In the genomic region with DNA sequence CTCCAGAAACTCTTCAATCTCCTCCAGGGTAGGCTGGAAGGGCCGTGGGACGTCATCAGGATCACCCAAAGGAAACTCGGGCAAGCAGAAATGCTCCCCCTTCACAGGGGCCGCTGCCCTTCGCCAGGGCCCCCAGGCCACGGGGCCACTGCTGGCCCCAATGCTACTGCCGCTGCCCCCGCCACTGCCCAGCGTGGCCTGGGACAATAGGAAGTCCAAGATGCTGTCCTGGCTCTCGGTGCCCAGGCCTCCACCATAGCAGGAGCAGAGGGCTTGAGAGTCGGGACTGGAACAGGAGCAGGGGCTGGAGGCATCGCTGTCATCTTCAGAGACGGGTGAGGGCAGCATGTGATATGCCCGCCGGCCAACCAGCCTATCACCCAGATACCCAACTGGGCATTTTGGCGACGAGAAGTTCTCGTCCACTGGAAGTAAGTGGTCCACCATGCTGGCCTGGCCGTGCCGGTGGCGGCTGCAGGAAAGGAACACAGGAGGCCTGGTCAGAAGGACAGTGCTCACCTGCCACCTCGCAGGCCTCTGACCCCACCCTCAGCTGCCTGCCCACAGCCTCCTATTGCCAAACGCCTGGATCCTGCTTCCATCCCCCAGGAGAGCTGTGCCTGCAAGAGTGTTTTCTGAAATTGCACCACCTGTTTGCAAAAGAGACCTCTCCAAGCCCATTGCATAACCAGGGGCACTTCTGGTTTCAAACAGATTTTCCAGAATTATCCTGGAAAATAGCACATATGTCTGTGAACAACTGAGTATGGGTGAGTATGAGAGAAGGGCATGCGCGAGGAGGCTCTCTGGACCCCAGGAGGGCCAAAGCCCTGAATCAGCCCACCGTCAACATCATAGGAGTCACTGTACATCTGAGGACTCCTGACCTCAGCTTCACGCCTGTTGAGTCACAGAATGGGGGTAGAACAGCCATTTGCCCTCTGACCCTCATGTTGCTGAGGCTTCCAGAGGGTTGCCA, we compare ENCODE assay signal across 16 cellular contexts. TPM values are rescaled to one million over a fixed set of nuclear protein-coding genes. Genes with fewer than 3 reads are reported as not detected.
A peak's percentile ranks its signal among the peaks of the same experiment; 100 is the strongest.
DNase-seq lines count a peak whose midpoint lies in the region; ATAC-seq and TF ChIP-seq lines count a peak whose summit lies in the region.
"Had no signal": no experiment of that assay in that cellular context is flagged by ENCODE, and none has a peak within 500 bp of the region (broad histone marks: within the 10 kb centered on the region; RNA-seq: fewer than 3 reads in every experiment).

No MANE protein-coding gene starts in this region.

- peaks cover 8% of the 10 kb centered on the region for H3F3A ChIP-seq in MM.1S (ENCODE audit: insufficient read depth, low read length)

- H2AFZ ChIP-seq in MM.1S (ENCODE audit: low read length): no peak overlapping the region

- H3K36me3 ChIP-seq in MM.1S (replicated peaks; ENCODE audit: insufficient read depth, low read length): no peaks in the 10 kb centered on the region
- H3K36me3 ChIP-seq in ovary: no peaks in the 10 kb centered on the region
- H3K36me3 ChIP-seq: BLaER1 had no signal

- no peak for TF ChIP-seq POLR2A in ovary (IDR thresholded peaks at IDR 0.05)

- in situ Hi-C loops in GM13977 (cut with MboI; ENCODE audit: low pct_unique_long_range_greater_than_20kb, low sequenced_read_pairs, unreplicated experiment): no loop called here

- intact Hi-C loops in ovary (cut with DNase I): loop anchor here in 1 of 4 donors (5.0 kb wide), 1 partner anchor 40 kb away; no protein-coding TSS in a partner anchor

- no peak overlapping the region for H3K9ac ChIP-seq in MM.1S (ENCODE audit: low read length)
- H3K9ac ChIP-seq: BLaER1 had no signal

- H4K20me1 ChIP-seq in MM.1S (ENCODE audit: insufficient read depth, low read length): no peaks in the 10 kb centered on the region

- 88 to 90% (median 89%) methylated on average over 27 of the region's 27 CpGs for WGBS in ovary, 3 donors

- H3K9me2 ChIP-seq in MM.1S (replicated peaks; ENCODE audit: insufficient read depth, low read length): no peaks in the 10 kb centered on the region

- H3K79me2 ChIP-seq in MM.1S (ENCODE audit: low read length): peaks cover 10% of the 10 kb centered on the region

- ATAC-seq in HG03039 (IDR thresholded peaks at IDR 0.05; ENCODE audit: unreplicated experiment) (no peak), HG02798 (IDR thresholded peaks at IDR 0.05; ENCODE audit: poor library complexity, unreplicated experiment) (no peak)
- ATAC-seq: activated CD8-positive, alpha-beta T cell treated with anti-CD3 and anti-CD28 coated beads, Interleukin-2, amount 10 ng/mL, durations not matched to agents 7 days and 5 days had no signal

- DNase-seq in AG08396 (ENCODE audit: low spot score) (peak; percentile 43), MM.1S (peak; percentile 2), fibroblast of mammary gland (ENCODE audit: low read depth) (peak; percentile 93), ovary (peak; percentile 26 to 44 (median 33)), GM13977 (ENCODE audit: low spot score) (no peak), LoVo (ENCODE audit: low spot score) (no peak)
- DNase-seq: activated CD8-positive, alpha-beta T cell treated with anti-CD3 and anti-CD28 coated beads, Interleukin-2, amount 10 ng/mL, durations not matched to agents 7 days and 5 days; activated naive CD4-positive, alpha-beta T cell treated with Interleukin-2 at 50 U/mL for 16 hours; cortex of kidney; Karpas-422; stimulated activated CD4-positive, alpha-beta T cell treated with anti-CD3 and anti-CD28 coated beads, Interleukin-1b, Interleukin-23, amount 100 ng/mL, for 48 hours had no signal

- H3K4me3 ChIP-seq in MM.1S (ENCODE audit: low read length): no peak overlapping the region
- H3K4me3 ChIP-seq in fibroblast of mammary gland (ENCODE audit: control insufficient read depth, low read depth, low read length): no peak overlapping the region
- no peak overlapping the region for H3K4me3 ChIP-seq in ovary
- H3K4me3 ChIP-seq: BLaER1 had no signal

- H3K4me2 ChIP-seq in MM.1S (ENCODE audit: low read depth, low read length): no peak overlapping the region
- H3K4me2 ChIP-seq: BLaER1 had no signal

- no peak overlapping the region for H3K27ac ChIP-seq in MM.1S (ENCODE audit: low read length)
- H3K27ac ChIP-seq in ovary: peak overlapping the region in 1 of 2 donors; percentile 29
- H3K27ac ChIP-seq: BLaER1 had no signal

- no peak for TF ChIP-seq CTCF in MM.1S (IDR thresholded peaks at IDR 0.05; ENCODE audit: low read length)
- TF ChIP-seq CTCF in fibroblast of mammary gland (conservative IDR thresholded peaks at IDR 0.05; ENCODE audit: control insufficient read depth, insufficient read depth, low read depth, low read length): no peak
- no peak for TF ChIP-seq CTCF in ovary (IDR thresholded peaks at IDR 0.05)
- TF ChIP-seq CTCF in GM13977 (IDR thresholded peaks at IDR 0.05; ENCODE audit: extremely low read depth, insufficient read depth, missing control alignments): no peak

- H3K4me1 ChIP-seq in MM.1S (ENCODE audit: low read length): 0 out of 2 replicates have a peak, but pooled peaks cover 3% of the 10 kb centered on the region
- peaks cover 28% of the 10 kb centered on the region for H3K4me1 ChIP-seq in ovary (ENCODE audit: insufficient read depth)

- TF ChIP-seq EP300 in ovary (IDR thresholded peaks at IDR 0.05): no peak

- H3K9me3 ChIP-seq in MM.1S (replicated peaks; ENCODE audit: insufficient read depth, low read length) (no peaks in the 10 kb centered on the region), ovary (no peaks in the 10 kb centered on the region)
- H3K9me3 ChIP-seq: BLaER1 had no signal

- H3K27me3 ChIP-seq in MM.1S (replicated peaks; ENCODE audit: insufficient read depth, low read length) (no peaks in the 10 kb centered on the region), ovary (no peaks in the 10 kb centered on the region)

RNA-seq across cellular contexts. Expression of gene KLF15, which starts 4.4 kb away (rescaled TPM):
- 10 to 100 TPM; 23.2 to 83.3 (median 40.0) TPM for total RNA-seq in ovary
- 10 to 100 TPM; 13.4 to 61.4 TPM for polyA plus RNA-seq in ovary
- total RNA-seq: activated CD8-positive, alpha-beta T cell treated with anti-CD3 and anti-CD28 coated beads, Interleukin-2, amount 10 ng/mL, durations not matched to agents 7 days and 5 days had no signal

RNA-seq across cellular contexts. Expression of gene CFAP100, which starts 41.9 kb away (rescaled TPM):
- total RNA-seq in ovary: 10 to 100 TPM in 1 of 7 donors, 1 to 10 TPM in 4, not detected in 2; 1.5 to 21.3 (median 1.7) TPM
- under 1 TPM in 1 of 2 donors, not detected in 1; 0.06 TPM for polyA plus RNA-seq in ovary
- total RNA-seq: activated CD8-positive, alpha-beta T cell treated with anti-CD3 and anti-CD28 coated beads, Interleukin-2, amount 10 ng/mL, durations not matched to agents 7 days and 5 days; Daoy; kidney epithelial cell had no signal

Comparison
In these comparisons a context has a peak if more than half of its experiments do, and no peak if none do; other contexts are left out.
1. DNase-seq: peak in AG08396 (single experiment), MM.1S (single experiment), fibroblast of mammary gland (single experiment) and ovary (5 of 5); none in GM13977 (single experiment) and LoVo (single experiment).